11 cellular contexts compared by ENCODE assay signal in the genomic region with DNA sequence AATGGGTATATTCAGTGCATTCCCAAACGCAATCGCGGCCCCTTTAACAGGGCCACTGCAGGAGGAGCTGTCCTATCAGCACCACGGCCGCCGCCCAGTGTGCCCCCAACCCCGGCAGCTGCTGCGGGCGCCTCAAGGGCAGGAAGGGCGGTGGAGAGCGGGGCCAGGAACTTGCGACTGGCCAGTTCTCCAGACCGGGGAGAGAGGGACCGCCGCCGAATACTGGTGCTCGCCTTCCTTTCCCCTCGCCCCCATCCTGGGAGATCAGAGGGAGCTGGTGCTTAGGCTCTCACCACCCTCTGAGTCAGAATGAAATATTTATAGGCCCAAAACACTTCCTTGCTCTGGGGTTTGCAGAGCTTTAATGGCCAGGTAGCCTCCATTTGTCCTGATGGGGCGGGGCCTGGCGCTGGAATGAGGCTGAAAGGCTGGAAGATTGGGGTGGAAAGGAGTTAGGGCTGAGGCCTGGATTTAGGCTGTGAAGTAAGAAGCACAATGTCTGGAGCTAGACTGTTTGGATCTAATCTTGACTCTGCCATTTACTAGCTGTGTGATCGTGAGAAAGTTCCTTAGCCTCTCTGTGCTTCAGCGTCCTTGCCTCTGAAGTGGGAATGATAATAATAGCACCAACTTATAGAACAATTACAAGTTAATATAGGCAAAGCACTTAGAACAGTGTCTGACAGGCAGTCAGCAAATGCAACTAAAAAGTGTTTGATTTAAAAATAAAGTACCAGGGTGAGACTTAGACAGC.
DNase-seq lines count a peak whose midpoint lies in the region; ATAC-seq and TF ChIP-seq lines count a peak whose summit lies in the region.
"Had no signal": no experiment of that assay in that cellular context is flagged by ENCODE, and none has a peak within 500 bp of the region (broad histone marks: within the 10 kb centered on the region; RNA-seq: fewer than 3 reads in every experiment).

No MANE protein-coding gene starts in this region.

- DNase-seq in DND-41 (peak; percentile 17), NOMO-1 (lab: John Stamatoyannopoulos, UW; ENCODE audit: unreplicated experiment in 2 of 2) (peak; percentile 60 to 61), glutamatergic neuron (peak; percentile 52), mucosa of gallbladder (ENCODE audit: low spot score) (peak; percentile 26), coronary artery (ENCODE audit: low spot score) (no peak), NCI-H1930 (lab: John Stamatoyannopoulos, UW) (no peak)
- no peak for DNase-seq in naive thymus-derived CD4-positive, alpha-beta T cell
- DNase-seq: CD4-positive, alpha-beta T cell; HCEC 1CT; NCI-H526 had no signal

- peaks cover 11% of the 10 kb centered on the region for H3K4me1 Mint-ChIP-seq in glutamatergic neuron (ENCODE audit: low read depth, unreplicated experiment)
- H3K4me1 Mint-ChIP-seq in naive thymus-derived CD4-positive, alpha-beta T cell = no peaks in the 10 kb centered on the region

- no peaks in the 10 kb centered on the region for H3K36me3 ChIP-seq in DND-41 (ENCODE audit: insufficient read depth, low read length)
- H3K36me3 ChIP-seq in naive thymus-derived CD4-positive, alpha-beta T cell (ENCODE audit: control insufficient read depth in 2 of 3, insufficient read depth in 3 of 3, low read length in 3 of 3) = no peaks in the 10 kb centered on the region

- no peaks in the 10 kb centered on the region for H3K79me2 ChIP-seq in DND-41 (ENCODE audit: insufficient read depth, low read length)

- no peaks in the 10 kb centered on the region for H3K36me3 Mint-ChIP-seq in glutamatergic neuron (ENCODE audit: unreplicated experiment)
- no peaks in the 10 kb centered on the region for H3K36me3 Mint-ChIP-seq in naive thymus-derived CD4-positive, alpha-beta T cell

- no peak overlapping the region for H3K27ac Mint-ChIP-seq in glutamatergic neuron (ENCODE audit: unreplicated experiment)
- no peak overlapping the region for H3K27ac Mint-ChIP-seq in naive thymus-derived CD4-positive, alpha-beta T cell
- H3K27ac Mint-ChIP-seq: CD4-positive, alpha-beta T cell had no signal

- H3K27me3 Mint-ChIP-seq in glutamatergic neuron (ENCODE audit: unreplicated experiment) = peaks cover 5% of the 10 kb centered on the region
- H3K27me3 Mint-ChIP-seq in naive thymus-derived CD4-positive, alpha-beta T cell = peaks cover 0 to 5% (median 0%) of the 10 kb centered on the region in 5 donors

- H3K4me3 Mint-ChIP-seq in glutamatergic neuron (ENCODE audit: unreplicated experiment) = no peak overlapping the region
- H3K4me3 Mint-ChIP-seq in naive thymus-derived CD4-positive, alpha-beta T cell = no peak overlapping the region
- H3K4me3 Mint-ChIP-seq: CD4-positive, alpha-beta T cell had no signal

- H3K4me2 ChIP-seq in DND-41 (ENCODE audit: insufficient read depth, low read length) = no peak overlapping the region

- H3K4me3 ChIP-seq in DND-41 (ENCODE audit: low read depth in 1 of 2, low read length in 2 of 2) (no peak overlapping the region), coronary artery (no peak overlapping the region)
- H3K4me3 ChIP-seq in naive thymus-derived CD4-positive, alpha-beta T cell (ENCODE audit: low read length) = no peak overlapping the region

- peaks cover 3% of the 10 kb centered on the region for H3K9me3 Mint-ChIP-seq in glutamatergic neuron (ENCODE audit: unreplicated experiment)
- no peaks in the 10 kb centered on the region for H3K9me3 Mint-ChIP-seq in naive thymus-derived CD4-positive, alpha-beta T cell
- H3K9me3 Mint-ChIP-seq: CD4-positive, alpha-beta T cell had no signal

- CTCF ChIA-PET in naive thymus-derived CD4-positive, alpha-beta T cell (lab: Charles Lee) = no interaction called here

- H3K9ac ChIP-seq in DND-41 (ENCODE audit: low read depth, low read length) = no peak overlapping the region

- H3K27me3 ChIP-seq in DND-41 (ENCODE audit: insufficient read depth, low read length, poor library complexity) = peaks cover 8% of the 10 kb centered on the region
- H3K27me3 ChIP-seq in naive thymus-derived CD4-positive, alpha-beta T cell (ENCODE audit: control insufficient read depth in 2 of 2, insufficient read depth in 2 of 2, low read length in 2 of 2) = no peaks in the 10 kb centered on the region

- intact Hi-C loops in naive thymus-derived CD4-positive, alpha-beta T cell (cut with micrococcal nuclease) = no loop called here

- no peaks in the 10 kb centered on the region for H3K4me1 ChIP-seq in DND-41 (ENCODE audit: insufficient read depth, low read length)
- H3K4me1 ChIP-seq in naive thymus-derived CD4-positive, alpha-beta T cell (ENCODE audit: control insufficient read depth in 2 of 2, insufficient read depth in 2 of 2, low read length in 2 of 2) = no peaks in the 10 kb centered on the region

- ATAC-seq in DND-41 (ENCODE audit: insufficient read depth, low read depth) = peak; percentile 75
- no peak for ATAC-seq in GM21717 (IDR thresholded peaks at IDR 0.05; ENCODE audit: unreplicated experiment)
- no peak for ATAC-seq in naive thymus-derived CD4-positive, alpha-beta T cell

- TF ChIP-seq CTCF in DND-41 (IDR thresholded peaks at IDR 0.05; ENCODE audit: borderline replicate concordance, extremely low read depth, low read length, poor library complexity, severe bottlenecking) (no peak), glutamatergic neuron (IDR thresholded peaks at IDR 0.05; ENCODE audit: partially characterized antibody, unreplicated experiment) (no peak), coronary artery (IDR thresholded peaks at IDR 0.05) (no peak)

- H3K27ac ChIP-seq in DND-41 (ENCODE audit: low read length) = no peak overlapping the region
- H3K27ac ChIP-seq in naive thymus-derived CD4-positive, alpha-beta T cell (ENCODE audit: low read depth, low read length) = no peak overlapping the region
- no peak overlapping the region for H3K27ac ChIP-seq in coronary artery

- no peaks in the 10 kb centered on the region for H3K9me3 ChIP-seq in DND-41 (ENCODE audit: insufficient read depth, low read length, severe bottlenecking)
- no peaks in the 10 kb centered on the region for H3K9me3 ChIP-seq in naive thymus-derived CD4-positive, alpha-beta T cell (ENCODE audit: control insufficient read depth in 2 of 3, low read length in 3 of 3)

- POLR2A ChIA-PET in naive thymus-derived CD4-positive, alpha-beta T cell (lab: Charles Lee) = no interaction called here

- no peaks in the 10 kb centered on the region for H4K20me1 ChIP-seq in DND-41 (ENCODE audit: insufficient read depth, low read length)

- no peak overlapping the region for H2AFZ ChIP-seq in DND-41 (ENCODE audit: low read depth, low read length)

Comparison
In these comparisons a context has a peak if more than half of its experiments do, and no peak if none do; other contexts are left out.
1. DNase-seq: peak in DND-41 (single experiment), NOMO-1 (2 of 2), glutamatergic neuron (single experiment) and mucosa of gallbladder (single experiment); none in naive thymus-derived CD4-positive, alpha-beta T cell (0 of 9), coronary artery (single experiment) and NCI-H1930 (0 of 2).